Comparison of ENCODE assay signal across 8 cellular contexts in the genomic region with DNA sequence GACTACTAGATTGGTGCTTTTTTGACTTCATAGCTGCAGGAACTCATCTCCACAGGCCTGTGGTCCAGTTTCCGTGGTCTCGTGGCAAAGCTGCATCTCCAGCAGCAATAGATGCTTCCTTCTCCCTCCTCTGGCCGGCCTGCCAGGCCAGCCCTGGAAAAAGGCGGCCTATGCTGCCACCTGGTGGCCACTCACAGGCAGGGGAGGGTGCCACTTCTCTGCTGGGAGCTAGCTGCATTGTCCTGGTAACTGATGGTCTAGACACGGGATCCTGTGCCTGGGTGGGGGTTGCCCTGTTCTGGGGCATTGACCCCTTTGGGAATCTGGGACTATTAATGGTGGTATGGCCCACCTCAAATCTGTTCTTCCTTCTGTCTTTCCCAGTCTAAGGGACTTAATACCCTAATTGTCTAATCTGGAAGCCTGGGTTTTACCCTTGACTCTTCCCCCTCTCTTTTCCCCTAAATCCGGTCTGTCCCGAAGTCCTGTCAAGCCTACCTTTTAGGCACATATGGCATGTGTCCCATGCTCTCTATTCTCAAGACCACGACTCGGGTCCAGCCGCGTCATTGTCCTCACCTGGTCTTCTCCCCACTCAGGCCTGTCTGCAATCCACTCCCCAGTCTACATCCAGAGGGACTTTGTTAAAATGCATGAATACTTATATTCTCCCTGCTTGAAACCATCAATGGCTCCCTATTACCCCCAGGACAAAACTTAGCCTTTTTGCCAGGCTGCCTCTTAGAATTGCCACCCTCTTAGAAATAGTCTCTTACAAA. TPM values are rescaled to one million over a fixed set of nuclear protein-coding genes. Genes with fewer than 3 reads are reported as not detected.
DNase-seq lines count a peak whose midpoint lies in the region; ATAC-seq, FAIRE-seq and TF ChIP-seq lines count a peak whose summit lies in the region.

No MANE protein-coding gene starts in this region.

- no peaks in the 10 kb centered on the region for H3K79me2 ChIP-seq in H1 (ENCODE audit: control insufficient read depth in 1 of 2, insufficient read depth in 2 of 2, low read length in 2 of 2)

- no peak overlapping the region for H4K5ac ChIP-seq in H1 (ENCODE audit: insufficient read length, low read depth, low read length)

- WGBS in H1 (ENCODE audit: extremely low coverage in 1 of 2, insufficient coverage in 1 of 2, insufficient read length in 1 of 2, insufficient replicate concordance in 2 of 2, low coverage in 1 of 2, low lambda C conversion rate in 2 of 2, missing lambda C conversion rate in 1 of 2), 2 experiments: 55% methylated on average over 11 of the region's 11 CpGs; no CpG with 5 or more reads in 1 of the 2 experiments

- H4K8ac ChIP-seq in H1 (ENCODE audit: extremely low read depth, insufficient read depth, low read length): no peak overlapping the region

- H3K4me1 ChIP-seq in BE2C (no peaks in the 10 kb centered on the region), H1 (replicated peaks in 1 of 4; ENCODE audit: control insufficient read depth in 3 of 4, insufficient read depth in 4 of 4, low read length in 3 of 4) (peaks cover 0 to 9% (median 5%) of the 10 kb centered on the region in 4 experiments; a peak in 5 of 7 replicates), mucosa of descending colon (ENCODE audit: low read depth) (peaks cover 14% of the 10 kb centered on the region)

- no peak overlapping the region for H2BK5ac ChIP-seq in H1 (ENCODE audit: low read depth, low read length)

- no peak overlapping the region for H3K27ac ChIP-seq in H1 (ENCODE audit: low read depth, low read length)

- H3K56ac ChIP-seq in H1 (replicated peaks; ENCODE audit: insufficient read length, low read depth, low read length): no peak overlapping the region

- H2BK20ac ChIP-seq in H1 (ENCODE audit: low read length): no peak overlapping the region

- no peak overlapping the region for H3K4me3 ChIP-seq in BE2C (ENCODE audit: low read depth, low read length)
- H3K4me3 ChIP-seq in H1 (ENCODE audit: extremely low read depth in 1 of 4, insufficient read depth in 2 of 4, low read depth in 3 of 4, low read length in 4 of 4): no peak overlapping the region
- H3K4me3 ChIP-seq in mucosa of descending colon: no peak overlapping the region

- H4K20me1 ChIP-seq in H1 (replicated peaks in 1 of 2; ENCODE audit: control insufficient read depth in 1 of 2, insufficient read depth in 2 of 2, low read length in 2 of 2): peaks cover 0 to 2% of the 10 kb centered on the region in 2 experiments

- peak; percentile 94 for FAIRE-seq in GM19239 (lab: Jason Lieb, UNC)
- FAIRE-seq in H1 (lab: Jason Lieb, UNC): peak; percentile 91

- no peak overlapping the region for H3K4me2 ChIP-seq in H1 (ENCODE audit: insufficient read depth in 1 of 2, low read depth in 2 of 2, low read length in 2 of 2)

- POLR2A ChIA-PET in H1 (lab: Charles Lee; ENCODE audit: partially characterized antibody): interaction anchor here (0.7 to 1.6 kb wide), 3 partner anchors 86 to 226 kb away, joined by 3 to 4 read pairs (median 3); partner anchors contain the start of genes MRRF and RBM18

- no peak for TF ChIP-seq EP300 in H1 (IDR thresholded peaks at IDR 0.05; ENCODE audit: borderline replicate concordance in 1 of 2, low read depth in 2 of 2, low read length in 2 of 2)

- no peak overlapping the region for H3K14ac ChIP-seq in H1 (ENCODE audit: insufficient read length)

- H3K9me3 ChIP-seq in BE2C: no peaks in the 10 kb centered on the region
- 0 out of 4 replicates have a peak, but pooled peaks cover 0 to 3% of the 10 kb centered on the region in 2 experiments for H3K9me3 ChIP-seq in H1 (ENCODE audit: insufficient read depth in 2 of 2, low read depth in 1 of 2, low read length in 1 of 2)
- H3K9me3 ChIP-seq in mucosa of descending colon: no peaks in the 10 kb centered on the region

- ATAC-seq in HG03469 (IDR thresholded peaks at IDR 0.05; ENCODE audit: unreplicated experiment): peak; percentile 83
- peak; percentile 82 for ATAC-seq in mucosa of descending colon

- H3K4ac ChIP-seq in H1 (replicated peaks; ENCODE audit: insufficient read length, low read depth, low read length): no peak overlapping the region

- H2BK12ac ChIP-seq in H1 (ENCODE audit: low read depth, low read length): peak overlapping the region; percentile 31; the same call in 1 of the 2 replicates

- no peak for TF ChIP-seq POLR2A in H1 (IDR thresholded peaks at IDR 0.05; ENCODE audit: control extremely low read depth in 1 of 2, low read depth in 2 of 2, low read length in 2 of 2)

- peak; percentile 100 for TF ChIP-seq RAD21 in H1 (IDR thresholded peaks at IDR 0.05 in 1 of 2, conservative IDR thresholded peaks at IDR 0.05 in 1 of 2; ENCODE audit: low read depth in 2 of 2, low read length in 2 of 2)

- no peak overlapping the region for H2BK15ac ChIP-seq in H1 (ENCODE audit: low read length)

- peak; percentile 96 for TF ChIP-seq CTCF in BE2C (IDR thresholded peaks at IDR 0.05; ENCODE audit: low read depth, low read length)
- TF ChIP-seq CTCF in H1 (IDR thresholded peaks at IDR 0.05; ENCODE audit: control extremely low read depth in 1 of 3, insufficient read depth in 1 of 3, low read depth in 1 of 3, low read length in 3 of 3): peak; percentile 98
- TF ChIP-seq CTCF in mucosa of descending colon (IDR thresholded peaks at IDR 0.05): peak; percentile 92

- no peak overlapping the region for H3K9ac ChIP-seq in H1 (replicated peaks in 1 of 4; ENCODE audit: extremely low read depth in 1 of 4, low read depth in 3 of 4, low read length in 3 of 4)

- intact Hi-C loops in mucosa of descending colon (cut with DNase I, micrococcal nuclease): loop anchor here (1.0 to 10.0 kb wide), 3 partner anchors 225 to 256 kb away; partner anchors contain the start of gene TTLL11 (in 1 of the 2)

- CTCF ChIA-PET in H1 (lab: Charles Lee; ENCODE audit: partially characterized antibody): interaction anchor here (0.5 to 25.6 kb wide), 57 partner anchors 8 to 531 kb away, joined by 3 to 544 read pairs (median 4); partner anchors contain the start of genes LHX6, MORN5 and NDUFA8

- H3K79me1 ChIP-seq in H1 (ENCODE audit: low read depth, low read length): no peaks in the 10 kb centered on the region

- no peak overlapping the region for H2AK5ac ChIP-seq in H1 (ENCODE audit: low read depth, low read length)

- H3K18ac ChIP-seq in H1 (ENCODE audit: extremely low read depth, low read length): no peak overlapping the region

- DNase-seq in BE2C (peak; percentile 83), GM19239 (ENCODE audit: insufficient read length, low spot score) (peak; percentile 89), NOMO-1 (lab: John Stamatoyannopoulos, UW; ENCODE audit: unreplicated experiment in 2 of 2) (peak; percentile 55 to 79), H1 (ENCODE audit: low read depth in 1 of 2, low spot score in 2 of 2) (peak in 1 of 2 experiments; percentile 94), mucosa of descending colon (peak; percentile 79 to 91 (median 84))
- DNase-seq in activated CD8-positive, alpha-beta memory T cell treated with anti-CD3 and anti-CD28 coated beads for 4 hours (ENCODE audit: low read depth in 2 of 2): peak; percentile 33 to 59
- peak; percentile 90 for DNase-seq in stimulated activated CD8-positive, alpha-beta memory T cell treated with anti-CD3 and anti-CD28 coated beads, Interleukin-4, amount 100 ng/mL, for 48 hours

- H3K23me2 ChIP-seq in H1 (ENCODE audit: low read depth, low read length): peaks cover 3% of the 10 kb centered on the region

- no peak overlapping the region for H2BK120ac ChIP-seq in H1 (replicated peaks; ENCODE audit: low read depth, low read length)

- H3K27me3 ChIP-seq in BE2C (peaks cover 6% of the 10 kb centered on the region; the same call in 1 of the 2 replicates), H1 (replicated peaks in 1 of 4; ENCODE audit: control insufficient read depth in 3 of 4, extremely low read depth in 1 of 4, insufficient read depth in 3 of 4, low read length in 3 of 4) (peaks cover 0 to 17% (median 9%) of the 10 kb centered on the region in 4 experiments; a peak in 6 of 7 replicates)

- no peaks in the 10 kb centered on the region for H3K36me3 ChIP-seq in BE2C
- H3K36me3 ChIP-seq in H1 (ENCODE audit: control insufficient read depth in 2 of 4, insufficient read depth in 4 of 4, low read length in 3 of 4): no peaks in the 10 kb centered on the region
- no peaks in the 10 kb centered on the region for H3K36me3 ChIP-seq in mucosa of descending colon (ENCODE audit: low read depth)

- no peak overlapping the region for H2AFZ ChIP-seq in H1 (ENCODE audit: low read length)

- H4K91ac ChIP-seq in H1 (replicated peaks; ENCODE audit: insufficient read length, low read length): no peak overlapping the region

- no peak overlapping the region for H3K23ac ChIP-seq in H1 (ENCODE audit: insufficient read length)

TF ChIP-seq in H1, 55 proteins besides CTCF, POLR2A, EP300 and RAD21:
- peak; percentile 75 for TF ChIP-seq EGR1 (IDR thresholded peaks at IDR 0.05; ENCODE audit: borderline replicate concordance, low read depth, low read length)
- peak; percentile 31 for TF ChIP-seq CTBP2 (IDR thresholded peaks at IDR 0.05; ENCODE audit: borderline replicate concordance, insufficient read depth, insufficient read length, low read length)
- no peak for TF ChIP-seq RFX5 (IDR thresholded peaks at IDR 0.05; ENCODE audit: borderline replicate concordance, low read depth, low read length)
- TF ChIP-seq YY1 (IDR thresholded peaks at IDR 0.05; ENCODE audit: low read depth, low read length): no peak
- TF ChIP-seq, protein P1, sequence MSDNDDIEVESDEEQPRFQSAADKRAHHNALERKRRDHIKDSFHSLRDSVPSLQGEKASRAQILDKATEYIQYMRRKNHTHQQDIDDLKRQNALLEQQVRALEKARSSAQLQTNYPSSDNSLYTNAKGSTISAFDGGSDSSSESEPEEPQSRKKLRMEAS (IDR thresholded peaks at IDR 0.05): peak; percentile 48; the same call in 1 of the 2 replicates
TF ChIP-seq in H1: peak in this region for 3.

RNA-seq across cellular contexts. Expression of gene PTGS1, which starts 20.1 kb away (rescaled TPM):
- 0.60 TPM for polyA plus RNA-seq in BE2C (2012; ENCODE audit: insufficient read depth, insufficient read length, low read depth)
- total RNA-seq in H1 (2021; fragmentation: NEBNext Ultra II Directional; extraction: Animal tissue kit (Norgen Biotek cat#: 25700)): 1.1 and 1.3 TPM in 2 replicates
- 1.9 and 2.4 TPM in 2 replicates for polyA plus RNA-seq in H1 (2011; rRNA removed)
- polyA plus RNA-seq in H1 (2011; cell fraction: cytosol; rRNA removed): 1.9 TPM
- polyA plus RNA-seq in H1 (2011; cell fraction: nucleus; rRNA removed): 2.9 TPM
- polyA plus RNA-seq in H1 (2012, experiment 1 of 2): 0.93 to 2.0 TPM (median 1.7 TPM) in 4 replicates
- polyA plus RNA-seq in H1 (2012, experiment 2 of 2): 1.00 TPM
- 1.4 TPM for polyA plus RNA-seq in H1 (2013, experiment 1 of 2)
- polyA plus RNA-seq in H1 (2013, experiment 2 of 2): 1.5 TPM
- 1.8 and 2.2 TPM in 2 replicates for polyA minus RNA-seq in H1 (2011; rRNA and poly(A)+ RNA removed)
- 1.2 TPM for polyA minus RNA-seq in H1 (2011; cell fraction: cytosol; rRNA and poly(A)+ RNA removed)
- 1.1 TPM for polyA minus RNA-seq in H1 (2011; cell fraction: nucleus; rRNA and poly(A)+ RNA removed)
- total RNA-seq in mucosa of descending colon: 100 to 1,000 TPM in 1 of 3 donors, 10 to 100 TPM in 1, 1 to 10 TPM in 1; 8.8 to 192 (median 15.3) TPM
